8 cellular contexts compared by ENCODE assay signal in genomic region chr6:111871207-111871606, GRCh38. TPM values are rescaled to one million over a fixed set of nuclear protein-coding genes. Genes with fewer than 3 reads are reported as not detected.
DNase-seq lines count a peak whose midpoint lies in the region; ATAC-seq and TF ChIP-seq lines count a peak whose summit lies in the region.

No MANE protein-coding gene starts in this region.

- H3K27ac Mint-ChIP-seq in activated T-helper 1 cell treated with anti-CD3 and anti-CD28 coated beads, Interleukin-12 subunit alpha, Interleukin-12 subunit beta, Interleukin-2, Interleukin-4 antibody, amounts not matched to agents 30 ng/mL and 10 ng/mL and 1 ng/mL, durations not matched to agents 14 hours and 24 hours and 36 hours, result peak overlapping the region; percentile 94

- H3K27me3 Mint-ChIP-seq in activated T-helper 1 cell treated with anti-CD3 and anti-CD28 coated beads, Interleukin-12 subunit alpha, Interleukin-12 subunit beta, Interleukin-2, Interleukin-4 antibody, amounts not matched to agents 30 ng/mL and 10 ng/mL and 1 ng/mL, durations not matched to agents 14 hours and 24 hours and 36 hours (ENCODE audit: insufficient read depth), result peaks cover 6% of the 10 kb centered on the region

- TF ChIP-seq POLR2A in stomach (IDR thresholded peaks at IDR 0.05), result no peak

- H3K9me3 ChIP-seq in BE2C (no peaks in the 10 kb centered on the region), HUES6 (ENCODE audit: control insufficient read depth, insufficient read depth, low read depth, low read length) (no peaks in the 10 kb centered on the region), iPS-18a (ENCODE audit: control insufficient read depth, low read depth, low read length) (no peaks in the 10 kb centered on the region), stomach (peaks cover 0 to 6% (median 0%) of the 10 kb centered on the region in 4 donors)

- H3K4me1 ChIP-seq in BE2C (peaks cover 9% of the 10 kb centered on the region), HUES6 (ENCODE audit: control insufficient read depth, insufficient read depth, low read length) (peaks cover 47% of the 10 kb centered on the region), iPS-18a (ENCODE audit: control insufficient read depth, low read depth, low read length) (peaks cover 30% of the 10 kb centered on the region), stomach (peaks cover 5 to 51% (median 37%) of the 10 kb centered on the region in 4 donors)

- no peak for ATAC-seq in GM18907 (IDR thresholded peaks at IDR 0.05; ENCODE audit: unreplicated experiment)
- no peak for ATAC-seq in HG03280 (IDR thresholded peaks at IDR 0.05; ENCODE audit: unreplicated experiment)
- no peak for ATAC-seq in HG03457 (IDR thresholded peaks at IDR 0.05; ENCODE audit: unreplicated experiment)

- H3K27me3 ChIP-seq in BE2C (no peaks in the 10 kb centered on the region), HUES6 (ENCODE audit: control insufficient read depth, insufficient read depth, low read length) (peaks cover 9% of the 10 kb centered on the region; the same call in 1 of the 2 replicates), iPS-18a (ENCODE audit: control insufficient read depth, insufficient read depth, low read length) (peaks cover 6% of the 10 kb centered on the region), stomach (peaks cover 0 to 11% (median 0%) of the 10 kb centered on the region in 3 donors)

- peaks cover 46% of the 10 kb centered on the region for H3K36me3 Mint-ChIP-seq in activated T-helper 1 cell treated with anti-CD3 and anti-CD28 coated beads, Interleukin-12 subunit alpha, Interleukin-12 subunit beta, Interleukin-2, Interleukin-4 antibody, amounts not matched to agents 30 ng/mL and 10 ng/mL and 1 ng/mL, durations not matched to agents 14 hours and 24 hours and 36 hours (ENCODE audit: low read depth)

- WGBS in stomach, 5 donors, result 15 to 38% (median 19%) methylated on average over 3 of the region's 3 CpGs

- DNase-seq in BE2C (no peak), stomach (no peak)
- DNase-seq in activated T-helper 1 cell treated with anti-CD3 and anti-CD28 coated beads, Interleukin-12 subunit alpha, Interleukin-12 subunit beta, Interleukin-2, Interleukin-4 antibody, amounts not matched to agents 30 ng/mL and 10 ng/mL and 1 ng/mL, durations not matched to agents 14 hours and 24 hours and 36 hours (ENCODE audit: low spot score), result peak; percentile 47

- peak overlapping the region; percentile 87 for H3K4me3 ChIP-seq in BE2C (ENCODE audit: low read depth, low read length)
- H3K4me3 ChIP-seq in HUES6 (ENCODE audit: low read depth, low read length), result peak overlapping the region; percentile 81
- H3K4me3 ChIP-seq in iPS-18a (ENCODE audit: low read length), result peak overlapping the region; percentile 74
- peak overlapping the region; percentile 68 to 88 (median 79) for H3K4me3 ChIP-seq in stomach

- H3K4me1 Mint-ChIP-seq in activated T-helper 1 cell treated with anti-CD3 and anti-CD28 coated beads, Interleukin-12 subunit alpha, Interleukin-12 subunit beta, Interleukin-2, Interleukin-4 antibody, amounts not matched to agents 30 ng/mL and 10 ng/mL and 1 ng/mL, durations not matched to agents 14 hours and 24 hours and 36 hours (ENCODE audit: low read depth), result peaks cover 66% of the 10 kb centered on the region

- intact Hi-C loops in activated T-helper 1 cell treated with anti-CD3 and anti-CD28 coated beads, Interleukin-12 subunit alpha, Interleukin-12 subunit beta, Interleukin-2, Interleukin-4 antibody, amounts not matched to agents 30 ng/mL and 10 ng/mL and 1 ng/mL, durations not matched to agents 14 hours and 24 hours and 36 hours (cut with micrococcal nuclease), result loop anchor here (1.0 to 5.0 kb wide), 7 partner anchors 25 to 384 kb away; partner anchors contain the start of gene TRAF3IP2
- intact Hi-C loops in stomach (cut with DNase I; ENCODE audit: low total_unique reads), result loop anchor here (10.0 kb wide), 2 partner anchors 124 to 146 kb away; no protein-coding TSS in a partner anchor

- no peak for TF ChIP-seq EP300 in stomach (IDR thresholded peaks at IDR 0.05)

- no peak for TF ChIP-seq CTCF in BE2C (IDR thresholded peaks at IDR 0.05; ENCODE audit: low read depth, low read length)
- no peak for TF ChIP-seq CTCF in stomach (IDR thresholded peaks at IDR 0.05)

- no peaks in the 10 kb centered on the region for H3K9me3 Mint-ChIP-seq in activated T-helper 1 cell treated with anti-CD3 and anti-CD28 coated beads, Interleukin-12 subunit alpha, Interleukin-12 subunit beta, Interleukin-2, Interleukin-4 antibody, amounts not matched to agents 30 ng/mL and 10 ng/mL and 1 ng/mL, durations not matched to agents 14 hours and 24 hours and 36 hours

- H3K36me3 ChIP-seq in BE2C (no peaks in the 10 kb centered on the region; the same call in 1 of the 2 replicates), HUES6 (ENCODE audit: control insufficient read depth, insufficient read depth, low read length) (no peaks in the 10 kb centered on the region), iPS-18a (ENCODE audit: control insufficient read depth, low read depth, low read length) (no peaks in the 10 kb centered on the region), stomach (no peaks in the 10 kb centered on the region)

- H3K27ac ChIP-seq in HUES6 (ENCODE audit: low read depth, low read length) (no peak overlapping the region), iPS-18a (ENCODE audit: low read length) (no peak overlapping the region), stomach (peak overlapping the region; percentile 45 to 92 (median 86))

- H3K9ac ChIP-seq in HUES6 (ENCODE audit: low read length) (peak overlapping the region; percentile 32), iPS-18a (ENCODE audit: low read length) (peak overlapping the region; percentile 67)

- H3K4me3 Mint-ChIP-seq in activated T-helper 1 cell treated with anti-CD3 and anti-CD28 coated beads, Interleukin-12 subunit alpha, Interleukin-12 subunit beta, Interleukin-2, Interleukin-4 antibody, amounts not matched to agents 30 ng/mL and 10 ng/mL and 1 ng/mL, durations not matched to agents 14 hours and 24 hours and 36 hours, result peak overlapping the region; percentile 99

RNA-seq across cellular contexts. Expression of gene FYN, which starts 2.0 kb away (rescaled TPM):
- polyA plus RNA-seq in BE2C (2012; ENCODE audit: insufficient read depth, insufficient read length, low read depth), result 221 TPM
- 347 and 355 TPM in 2 replicates for total RNA-seq in activated T-helper 1 cell treated with anti-CD3 and anti-CD28 coated beads, Interleukin-12 subunit alpha, Interleukin-12 subunit beta, Interleukin-2, Interleukin-4 antibody, amounts not matched to agents 30 ng/mL and 10 ng/mL and 1 ng/mL, durations not matched to agents 14 hours and 24 hours and 36 hours
- total RNA-seq in stomach, result 100 to 1,000 TPM in 2 of 5 donors, 10 to 100 TPM in 2, 1 to 10 TPM in 1; 8.4 to 146 (median 81.7) TPM
- polyA plus RNA-seq in stomach, result 10 to 100 TPM; 15.8 to 22.7 (median 18.0) TPM

Comparison
In these comparisons a context has a peak if more than half of its experiments do, and no peak if none do; other contexts are left out.
1. H3K27ac ChIP-seq: peak in stomach (5 of 5); none in HUES6 (single experiment) and iPS-18a (single experiment).
2. Peak in every context shown above with its lines, with median percentiles within 50 percentile points of each other: H3K4me3 ChIP-seq.